24 cellular contexts compared by ENCODE assay signal in the genomic region with DNA sequence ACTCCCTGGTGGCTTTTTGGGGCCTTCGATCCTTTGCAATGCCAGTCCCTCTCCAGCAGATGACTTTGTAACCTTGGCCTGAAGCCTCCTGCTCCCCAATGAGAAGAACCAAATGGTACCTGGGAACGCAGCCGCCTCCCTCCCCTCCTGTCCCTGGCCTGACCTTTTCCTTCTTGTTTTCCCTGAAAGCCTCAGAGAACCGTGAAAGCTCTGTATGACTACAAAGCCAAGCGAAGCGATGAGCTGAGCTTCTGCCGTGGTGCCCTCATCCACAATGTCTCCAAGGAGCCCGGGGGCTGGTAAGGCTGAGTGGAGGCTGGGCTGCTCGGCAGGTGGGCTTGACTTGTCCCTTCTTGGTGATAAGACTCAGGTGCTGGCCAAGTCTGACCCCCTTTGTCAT.
"Had no signal": no experiment of that assay in that cellular context is flagged by ENCODE, and none has a peak within 500 bp of the region (broad histone marks: within the 10 kb centered on the region; RNA-seq: fewer than 3 reads in every experiment).

No MANE protein-coding gene starts in this region.

- H3K4me1 Mint-ChIP-seq: activated CD4-positive, alpha-beta T cell treated with anti-CD3 and anti-CD28 coated beads, Interleukin-2, amount 10 ng/mL, durations not matched to agents 24 days and 14 days; activated naive CD4-positive, alpha-beta T cell treated with anti-CD3 and anti-CD28 coated beads, Interleukin-2, amount 10 ng/mL, durations not matched to agents 7 days and 5 days had no signal

- DNase-seq: activated CD4-positive, alpha-beta T cell treated with anti-CD3 and anti-CD28 coated beads, Interleukin-2, amount 10 ng/mL, durations not matched to agents 24 days and 14 days; activated CD4-positive, alpha-beta T cell treated with anti-CD3 and anti-CD28 coated beads, Interleukin-2, amount 50 U/mL, for 4 hours; activated CD8-positive, alpha-beta T cell treated with anti-CD3 and anti-CD28 coated beads for 36 hours; activated effector memory CD4-positive, alpha-beta T cell treated with Interleukin-2 at 50 U/mL for 16 hours; activated naive CD4-positive, alpha-beta T cell treated with anti-CD3 and anti-CD28 coated beads, Interleukin-2, amount 10 ng/mL, durations not matched to agents 7 days and 5 days; activated T-cell treated with anti-CD3 and anti-CD28 coated beads for 4 hours; activated T-cell treated with anti-CD3 and anti-CD28 coated beads, Interleukin-2, amount 50 U/mL, for 48 hours; amniotic stem cell; aorta; brain microvascular endothelial cell; central memory CD4-positive, alpha-beta T cell; NCI-H1105 treated with DMSO at 0.1 percent for 48 hours; NCI-H1436; NCI-H1694; NCI-H2029; NCI-H345; NCI-H524 treated with DMSO at 0.1 percent for 48 hours; SHP77 treated with DMSO at 0.1 percent for 48 hours; SK-N-SH had no signal

- H3K27ac Mint-ChIP-seq: activated CD4-positive, alpha-beta T cell treated with anti-CD3 and anti-CD28 coated beads, Interleukin-2, amount 10 ng/mL, durations not matched to agents 24 days and 14 days; activated CD8-positive, alpha-beta T cell treated with anti-CD3 and anti-CD28 coated beads for 36 hours; activated naive CD4-positive, alpha-beta T cell treated with anti-CD3 and anti-CD28 coated beads, Interleukin-2, amount 10 ng/mL, durations not matched to agents 7 days and 5 days; activated naive CD8-positive, alpha-beta T cell; T-helper 1 cell treated with Interleukin-12 subunit alpha and Interleukin-12 subunit beta and Interleukin-4 antibody, amounts not matched to agents 30 μg/mL and 1 μg/mL, for 36 hours; T-helper 2 cell treated with Interferon-gamma antibody and Interleukin-4, amounts not matched to agents 5 μg/mL and 100 μg/mL, for 36 hours had no signal

- FAIRE-seq: TTC549 had no signal

- H3K4me3 Mint-ChIP-seq: activated CD4-positive, alpha-beta T cell treated with anti-CD3 and anti-CD28 coated beads, Interleukin-2, amount 10 ng/mL, durations not matched to agents 24 days and 14 days; activated CD8-positive, alpha-beta T cell treated with anti-CD3 and anti-CD28 coated beads for 36 hours; activated naive CD4-positive, alpha-beta T cell treated with anti-CD3 and anti-CD28 coated beads, Interleukin-2, amount 10 ng/mL, durations not matched to agents 7 days and 5 days; activated naive CD8-positive, alpha-beta T cell; T-helper 1 cell treated with Interleukin-12 subunit alpha and Interleukin-12 subunit beta and Interleukin-4 antibody, amounts not matched to agents 30 μg/mL and 1 μg/mL, for 36 hours; T-helper 2 cell treated with Interferon-gamma antibody and Interleukin-4, amounts not matched to agents 5 μg/mL and 100 μg/mL, for 36 hours had no signal

- H3K36me3 Mint-ChIP-seq: activated naive CD4-positive, alpha-beta T cell treated with anti-CD3 and anti-CD28 coated beads, Interleukin-2, amount 10 ng/mL, durations not matched to agents 7 days and 5 days; activated naive CD8-positive, alpha-beta T cell had no signal

- ATAC-seq: activated CD8-positive, alpha-beta T cell treated with anti-CD3 and anti-CD28 coated beads for 36 hours; Panc1 had no signal

- H3K9me3 Mint-ChIP-seq: activated CD4-positive, alpha-beta T cell treated with anti-CD3 and anti-CD28 coated beads, Interleukin-2, amount 10 ng/mL, durations not matched to agents 24 days and 14 days; activated CD8-positive, alpha-beta T cell treated with anti-CD3 and anti-CD28 coated beads for 36 hours; activated naive CD4-positive, alpha-beta T cell treated with anti-CD3 and anti-CD28 coated beads, Interleukin-2, amount 10 ng/mL, durations not matched to agents 7 days and 5 days; T-helper 1 cell treated with Interleukin-12 subunit alpha and Interleukin-12 subunit beta and Interleukin-4 antibody, amounts not matched to agents 30 μg/mL and 1 μg/mL, for 36 hours; T-helper 2 cell treated with Interferon-gamma antibody and Interleukin-4, amounts not matched to agents 5 μg/mL and 100 μg/mL, for 36 hours had no signal

- H3K27me3 Mint-ChIP-seq: activated CD4-positive, alpha-beta T cell treated with anti-CD3 and anti-CD28 coated beads, Interleukin-2, amount 10 ng/mL, durations not matched to agents 24 days and 14 days; activated CD8-positive, alpha-beta T cell treated with anti-CD3 and anti-CD28 coated beads for 36 hours; activated naive CD4-positive, alpha-beta T cell treated with anti-CD3 and anti-CD28 coated beads, Interleukin-2, amount 10 ng/mL, durations not matched to agents 7 days and 5 days; activated naive CD8-positive, alpha-beta T cell had no signal
